Comparison of ENCODE assay signal across 14 cellular contexts in the genomic region with DNA sequence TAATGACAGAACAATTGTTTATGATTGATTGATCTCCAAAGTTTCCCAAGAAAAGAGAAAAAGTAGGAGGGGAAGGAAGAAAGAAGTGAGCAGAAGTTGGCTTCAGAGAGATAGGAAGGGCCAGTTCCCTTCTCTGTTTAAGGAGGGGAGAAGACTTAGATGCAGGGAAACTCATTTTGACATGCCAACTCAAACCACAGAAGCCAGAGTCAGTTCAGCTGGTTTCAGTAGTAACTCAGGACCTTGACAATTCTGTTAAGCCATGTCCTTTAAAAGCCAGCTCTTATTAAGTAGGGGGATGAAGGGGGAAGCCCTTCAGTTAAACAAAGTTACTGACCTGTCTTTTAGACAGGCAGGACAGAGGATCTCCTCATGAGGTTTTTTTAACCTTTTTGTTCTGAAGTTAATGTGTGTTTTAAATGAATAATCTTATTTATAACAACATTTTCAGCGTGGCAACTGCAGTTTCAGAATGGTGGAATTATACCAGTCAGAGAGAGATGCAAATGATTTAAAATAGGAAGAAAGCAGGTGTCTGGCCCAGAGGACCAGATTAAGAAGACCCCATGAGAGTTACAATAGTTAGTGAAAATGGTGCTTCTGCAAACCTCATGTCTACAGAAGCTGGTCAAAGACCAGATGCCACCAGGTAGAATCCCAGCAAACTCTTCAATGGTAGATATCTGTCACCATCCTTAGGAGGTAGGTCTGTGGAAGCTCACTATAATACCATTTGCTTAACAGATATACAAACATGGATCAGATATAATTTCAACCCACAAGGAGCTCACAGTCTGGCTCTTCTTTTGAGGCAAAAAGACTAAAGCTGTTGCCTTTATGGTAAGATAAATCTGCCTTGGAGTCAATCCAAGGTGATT. TPM values are rescaled to one million over a fixed set of nuclear protein-coding genes. Genes with fewer than 3 reads are reported as not detected.
DNase-seq lines count a peak whose midpoint lies in the region; ATAC-seq, FAIRE-seq and TF ChIP-seq lines count a peak whose summit lies in the region.
"Had no signal": no experiment of that assay in that cellular context is flagged by ENCODE, and none has a peak within 500 bp of the region (broad histone marks: within the 10 kb centered on the region; RNA-seq: fewer than 3 reads in every experiment).

No MANE protein-coding gene starts in this region.

- TF ChIP-seq RAD21 in K562 (CRISPR knock-in tag; conservative IDR thresholded peaks at IDR 0.05 in 1 of 2, IDR thresholded peaks at IDR 0.05 in 1 of 2) = no peak

- peaks cover 1% of the 10 kb centered on the region for H3K79me1 ChIP-seq in neuronal stem cell (ENCODE audit: low read depth, low read length)

- H3K4me3 ChIP-seq in KMS-11 (IDR thresholded peaks at IDR 0.05; ENCODE audit: insufficient read depth, low read depth, low read length) (no peak overlapping the region), K562 (no peak overlapping the region), neuronal stem cell (ENCODE audit: low read length in 2 of 2) (no peak overlapping the region)
- H3K4me3 ChIP-seq: dorsolateral prefrontal cortex, Peyer's patch had no signal

- no peak overlapping the region for H2BK15ac ChIP-seq in neuronal stem cell (ENCODE audit: low read length)

- H3K36me3 ChIP-seq in KMS-11 (ENCODE audit: insufficient read depth) = no peaks in the 10 kb centered on the region
- H3K36me3 ChIP-seq in K562 (ENCODE audit: control insufficient read depth, insufficient read depth, low read length) = no peaks in the 10 kb centered on the region
- H3K36me3 ChIP-seq in neuronal stem cell (replicated peaks in 1 of 2; ENCODE audit: control insufficient read depth in 2 of 2, insufficient read depth in 2 of 2, low read length in 2 of 2) = no peaks in the 10 kb centered on the region
- H3K36me3 ChIP-seq: Peyer's patch had no signal

- H4K8ac ChIP-seq in neuronal stem cell (ENCODE audit: low read depth, low read length) = no peak overlapping the region

- no peak for TF ChIP-seq POLR2A in K562 (conservative IDR thresholded peaks at IDR 0.05)

- H3K79me2 ChIP-seq in KMS-11 (ENCODE audit: insufficient read depth, low read depth) = peaks cover 8% of the 10 kb centered on the region; the same call in 1 of the 2 replicates
- H3K79me2 ChIP-seq in K562 (ENCODE audit: control insufficient read depth, insufficient read depth, low read length) = no peaks in the 10 kb centered on the region

- H4K20me1 ChIP-seq in KMS-11 (ENCODE audit: insufficient read depth) = no peaks in the 10 kb centered on the region
- no peaks in the 10 kb centered on the region for H4K20me1 ChIP-seq in K562 (replicated peaks; ENCODE audit: control insufficient read depth, insufficient read depth, low read length)

- H4K91ac ChIP-seq in neuronal stem cell (ENCODE audit: low read depth, low read length, poor library complexity) = no peak overlapping the region

- H2BK120ac ChIP-seq in neuronal stem cell (ENCODE audit: low read depth, low read length) = no peak overlapping the region

- no peak overlapping the region for H3K27ac ChIP-seq in KMS-11
- H3K27ac ChIP-seq in K562 (ENCODE audit: extremely low read depth, low read depth, low read length) = no peak overlapping the region
- H3K27ac ChIP-seq in neuronal stem cell (replicated peaks; ENCODE audit: low read length) = no peak overlapping the region
- H3K27ac ChIP-seq: HL-60, Peyer's patch had no signal

- TF ChIP-seq EP300 in K562 (IDR thresholded peaks at IDR 0.05; ENCODE audit: low read length) = no peak

- FAIRE-seq in K562 (lab: Jason Lieb, UNC) = no peak

- H3K9me1 ChIP-seq in K562 (ENCODE audit: control insufficient read depth, insufficient read depth, low read length) = no peaks in the 10 kb centered on the region

- 40% methylated on average over 1 of the region's 1 CpG for WGBS in K562 (ENCODE audit: insufficient coverage, low coverage, missing lambda C conversion rate)
- no CpG with 5 or more reads among the region's 1 CpG for WGBS in neuronal stem cell (ENCODE audit: extremely low coverage in 2 of 2, insufficient read length in 2 of 2, insufficient replicate concordance in 1 of 2), 2 donors

- no peak overlapping the region for H2BK5ac ChIP-seq in neuronal stem cell (ENCODE audit: low read length)

- no peak overlapping the region for H3K4ac ChIP-seq in neuronal stem cell (ENCODE audit: low read length)

- no peak overlapping the region for H2BK12ac ChIP-seq in neuronal stem cell (ENCODE audit: low read length)

- H3K4me1 ChIP-seq in KMS-11 (ENCODE audit: low read depth, poor library complexity, severe bottlenecking) (peaks cover 27% of the 10 kb centered on the region), K562 (replicated peaks in 1 of 2; ENCODE audit: control insufficient read depth in 2 of 2, insufficient read depth in 2 of 2, low read length in 2 of 2) (no peaks in the 10 kb centered on the region), neuronal stem cell (ENCODE audit: control insufficient read depth in 2 of 2, insufficient read depth in 1 of 2, low read depth in 1 of 2, low read length in 2 of 2) (no peaks in the 10 kb centered on the region)
- H3K4me1 ChIP-seq: Peyer's patch had no signal

- H3K14ac ChIP-seq in neuronal stem cell (ENCODE audit: low read length) = no peak overlapping the region

- H3K9me3 ChIP-seq in K562 (replicated peaks; ENCODE audit: control insufficient read depth, insufficient read depth, low read depth, low read length) = no peaks in the 10 kb centered on the region; the same call in 1 of the 2 replicates
- H3K9me3 ChIP-seq in neuronal stem cell (replicated peaks in 1 of 2; ENCODE audit: control insufficient read depth in 2 of 2, insufficient read depth in 1 of 2, low read depth in 1 of 2, low read length in 2 of 2) = peaks cover 0 to 10% of the 10 kb centered on the region in 2 donors
- H3K9me3 ChIP-seq: Peyer's patch had no signal

- H3K4me2 ChIP-seq in KMS-11 = peak overlapping the region; percentile 33; the same call in 1 of the 2 replicates
- no peak overlapping the region for H3K4me2 ChIP-seq in K562 (ENCODE audit: insufficient read depth, low read length)
- H3K4me2 ChIP-seq in neuronal stem cell (ENCODE audit: insufficient read depth, low read length, poor library complexity, severe bottlenecking) = no peak overlapping the region

- H2AFZ ChIP-seq in KMS-11 (ENCODE audit: low read depth) (no peak overlapping the region), K562 (ENCODE audit: low read depth, low read length) (no peak overlapping the region), neuronal stem cell (ENCODE audit: low read length) (no peak overlapping the region)

- no peak overlapping the region for H3K9ac ChIP-seq in KMS-11
- H3K9ac ChIP-seq in K562 (ENCODE audit: insufficient read depth in 1 of 2, low read depth in 2 of 2, low read length in 2 of 2) = no peak overlapping the region
- H3K9ac ChIP-seq in neuronal stem cell (ENCODE audit: low read depth, low read length, poor library complexity) = no peak overlapping the region

- TF ChIP-seq CTCF in KMS-11 (conservative IDR thresholded peaks at IDR 0.05; ENCODE audit: low read depth, low read length) (no peak), K562 (IDR thresholded peaks at IDR 0.05 in 2 of 3, conservative IDR thresholded peaks at IDR 0.05 in 1 of 3; ENCODE audit: insufficient read depth in 2 of 3, low read depth in 1 of 3, low read length in 3 of 3) (no peak)

- no peak overlapping the region for H2AK5ac ChIP-seq in neuronal stem cell (ENCODE audit: low read depth, low read length)

- CTCF ChIA-PET in K562 (lab: Yijun Ruan, JAX; ENCODE audit: low intra/inter-chr PET ratio) = no interaction called here

- no peak overlapping the region for H3K18ac ChIP-seq in neuronal stem cell (ENCODE audit: low read length)

- intact Hi-C loops in K562 (cut with micrococcal nuclease) = no loop called here

- ATAC-seq in GM18520 (IDR thresholded peaks at IDR 0.05; ENCODE audit: unreplicated experiment) = peak; percentile 50
- ATAC-seq in K562 = peak; percentile 10; the same call in 2 of the 3 replicates
- no peak for ATAC-seq in HG03520 (IDR thresholded peaks at IDR 0.05; ENCODE audit: unreplicated experiment)

- in situ Hi-C loops in K562 (cut with MboI) = no loop called here

- no peak overlapping the region for H3K23ac ChIP-seq in neuronal stem cell (ENCODE audit: low read depth, low read length, poor library complexity)

- H3K27me3 ChIP-seq in KMS-11 (ENCODE audit: insufficient read depth, low read depth) (no peaks in the 10 kb centered on the region), K562 (ENCODE audit: control insufficient read depth in 2 of 2, insufficient read depth in 2 of 2, low read length in 2 of 2) (no peaks in the 10 kb centered on the region), neuronal stem cell (ENCODE audit: control insufficient read depth in 3 of 3, insufficient read depth in 3 of 3, low read depth in 1 of 3, low read length in 3 of 3) (no peaks in the 10 kb centered on the region)
- H3K27me3 ChIP-seq: dorsolateral prefrontal cortex, Peyer's patch had no signal

- DNase-seq in K562 (ENCODE audit: extremely low read depth in 1 of 4, low spot score in 3 of 4) (peak in 1 of 4 experiments; percentile 49), renal cortical epithelial cell (ENCODE audit: low read depth) (peak; percentile 29), neuronal stem cell (ENCODE audit: low spot score) (no peak), cerebellar nuclear complex (lab: John Stamatoyannopoulos, UW) (no peak)
- DNase-seq: activated naive CD4-positive, alpha-beta T cell treated with Interleukin-2 at 50 U/mL for 16 hours; dorsolateral prefrontal cortex; HCEC 1CT; NCI-H1930; Peyer's patch; stimulated activated CD4-positive, alpha-beta T cell treated with anti-CD3 and anti-CD28 coated beads, Interleukin-12 subunit alpha, Interleukin-12 subunit beta, amount 100 ng/mL, for 4 hours had no signal

- POLR2A ChIA-PET in K562 (lab: Yijun Ruan, JAX) = interaction anchor here (1.0 to 8.1 kb wide), 18 partner anchors 8 to 57 kb away, joined by 3 to 84 read pairs (median 6); no protein-coding TSS in a partner anchor

- no TSS peak for BruUV-seq in K562 (replicated peaks; lab: Mats Ljungman, UMichigan)

RNA-seq across cellular contexts. Expression of a gene that starts 29.3 kb away (rescaled TPM):
- total RNA-seq in K562 (2011; cell fraction: chromatin; rRNA removed; ENCODE audit: low replicate concordance) = 105 and 142 TPM in 2 replicates
- total RNA-seq in K562 (2011; cell fraction: nucleolus; rRNA removed) = 81.7 and 83.9 TPM in 2 replicates
- total RNA-seq in K562 (2011; cell fraction: nucleoplasm; rRNA removed) = 75.2 and 77.0 TPM in 2 replicates
- total RNA-seq in K562 (2014; rRNA removed) = 45.1 and 61.3 TPM in 2 replicates
- 28.6 and 30.2 TPM in 2 replicates for total RNA-seq in K562 (2014; rRNA removed; fragmentation: Illumina TruSeq; extraction: Trizol)
- 37.8 and 41.0 TPM in 2 replicates for total RNA-seq in K562 (2015; rRNA removed; fragmentation: Illumina TruSeq; extraction: Trizol)
- total RNA-seq in K562 (2021) = 124 and 130 TPM in 2 replicates
- polyA plus RNA-seq in K562 (2011; rRNA removed) = 26.0 and 35.7 TPM in 2 replicates
- polyA plus RNA-seq in K562 (2011; cell fraction: cytosol; rRNA removed) = 44.5 and 48.8 TPM in 2 replicates
- polyA plus RNA-seq in K562 (2011; cell fraction: nucleus; rRNA removed) = 51.1 and 57.1 TPM in 2 replicates
- polyA plus RNA-seq in K562 (2012) = 65.2 and 79.7 TPM in 2 replicates
- 64.0 and 77.9 TPM in 2 replicates for polyA plus RNA-seq in K562 (2014; fragmentation: Illumina TruSeq; extraction: Trizol)
- 1 to 10 TPM; 1.5 to 1.6 TPM for polyA plus RNA-seq in K562 (2014; fragmentation: Nextera tagmentation; extraction: Ambion mirVana)
- polyA plus RNA-seq in K562 (2014; rRNA removed) = 59.7 and 60.0 TPM in 2 replicates
- polyA minus RNA-seq in K562 (2011; rRNA and poly(A)+ RNA removed) = 64.2 and 66.3 TPM in 2 replicates
- polyA minus RNA-seq in K562 (2011; cell fraction: cytosol; rRNA and poly(A)+ RNA removed) = 93.5 and 149 TPM in 2 replicates
- 21.7 and 40.1 TPM in 2 replicates for polyA minus RNA-seq in K562 (2011; cell fraction: nucleus; rRNA and poly(A)+ RNA removed)
- 42.4 and 94.1 TPM in 2 replicates for total RNA-seq in renal cortical epithelial cell
- 50.4 TPM for polyA plus RNA-seq in neuronal stem cell (2013, experiment 1 of 2)
- 51.5 TPM for polyA plus RNA-seq in neuronal stem cell (2013, experiment 2 of 2)
